11 cellular contexts compared by ENCODE assay signal in the genomic region with DNA sequence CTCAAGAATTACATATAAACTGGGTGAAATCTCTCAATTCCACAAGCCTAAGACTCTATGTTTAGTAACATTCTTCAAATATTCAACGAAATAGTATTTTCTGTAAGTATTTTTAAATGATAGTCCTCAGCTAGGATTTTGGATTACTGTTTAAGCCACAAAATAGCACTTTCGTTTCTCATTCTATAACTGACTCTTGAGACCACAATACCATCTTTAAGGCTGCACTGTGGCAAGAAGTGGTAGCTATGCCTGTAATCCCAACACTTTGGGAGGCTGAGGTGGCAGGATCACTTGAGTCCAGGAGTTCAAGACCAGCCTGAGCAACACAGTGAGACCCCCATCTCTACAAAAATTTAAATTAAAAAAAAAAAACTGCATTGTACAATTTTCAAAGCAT.
DNase-seq lines count a peak whose midpoint lies in the region; ATAC-seq lines count a peak whose summit lies in the region.
"Had no signal": no experiment of that assay in that cellular context is flagged by ENCODE, and none has a peak within 500 bp of the region (broad histone marks: within the 10 kb centered on the region; RNA-seq: fewer than 3 reads in every experiment).

No MANE protein-coding gene starts in this region.

- H3K4me3 ChIP-seq in SJCRH30 = no peak overlapping the region

- H3K4me1 ChIP-seq in SJCRH30 = no peaks in the 10 kb centered on the region

- peak overlapping the region; percentile 38 for H3K27ac ChIP-seq in epithelial cell of prostate
- no peak overlapping the region for H3K27ac ChIP-seq in SJCRH30

- DNase-seq in epithelial cell of prostate (ENCODE audit: low read depth, low spot score) (no peak), middle frontal gyrus (ENCODE audit: extremely low spot score, low spot score) (no peak), SJCRH30 (no peak), midbrain (lab: John Stamatoyannopoulos, UW) (no peak), foreskin melanocyte (no peak)
- DNase-seq: activated naive CD8-positive, alpha-beta T cell treated with anti-CD3 and anti-CD28 coated beads, Interleukin-2, amount 10 ng/mL, durations not matched to agents 7 days and 5 days; NCI-H2081; SHP77 treated with DMSO at 0.1 percent for 48 hours had no signal

- peaks cover 28% of the 10 kb centered on the region for H3K36me3 ChIP-seq in SJCRH30

- H3K9me3 ChIP-seq in SJCRH30 (replicated peaks) = 0 out of 2 replicates have a peak, but pooled peaks cover 3% of the 10 kb centered on the region

- ATAC-seq in GM18867 (IDR thresholded peaks at IDR 0.05; ENCODE audit: unreplicated experiment) (peak; percentile 74), GM21526 (IDR thresholded peaks at IDR 0.05; ENCODE audit: low FRiP score, unreplicated experiment) (peak; percentile 82), HG03135 (IDR thresholded peaks at IDR 0.05; ENCODE audit: unreplicated experiment) (peak; percentile 67)

- no peaks in the 10 kb centered on the region for H3K27me3 ChIP-seq in SJCRH30
